In the genomic region with DNA sequence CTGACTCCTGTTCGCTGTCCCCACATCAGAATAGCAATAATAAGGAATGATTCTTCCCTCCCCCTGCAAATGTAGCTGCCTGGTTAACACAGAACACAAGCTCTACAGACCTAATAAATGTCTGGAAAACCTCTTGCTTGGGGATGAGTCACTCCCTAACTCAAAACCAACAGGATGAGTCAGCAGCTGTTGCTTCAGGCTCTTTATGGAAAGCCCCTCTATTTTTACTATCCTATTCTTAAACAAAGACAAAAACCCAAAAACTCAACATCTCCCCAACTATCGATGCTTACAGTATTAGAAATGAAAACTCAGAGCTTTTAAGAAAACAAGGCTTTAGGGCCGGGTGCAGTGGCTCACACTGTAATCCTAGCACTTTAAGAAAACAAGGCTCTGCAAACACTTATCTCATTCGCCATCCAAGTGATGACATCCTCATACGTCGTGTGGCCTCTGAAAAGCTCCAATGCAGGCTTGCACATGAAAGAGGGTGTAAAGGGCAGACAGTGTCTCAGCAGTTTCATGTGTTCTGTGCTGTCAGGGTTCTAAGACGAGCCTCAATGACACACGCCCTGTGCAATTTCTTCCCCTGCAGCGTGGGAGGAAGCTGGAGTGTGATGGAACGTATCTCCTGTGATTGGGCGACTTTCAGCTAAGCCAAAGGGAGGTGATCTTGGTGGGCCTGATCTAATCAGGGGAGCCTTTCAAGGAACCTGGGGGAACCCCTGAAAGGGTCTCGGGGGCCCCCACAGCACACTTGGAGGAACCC, we compare ENCODE assay signal across 8 cellular contexts.
A peak's percentile ranks its signal among the peaks of the same experiment; 100 is the strongest.
DNase-seq lines count a peak whose midpoint lies in the region; ATAC-seq, FAIRE-seq and TF ChIP-seq lines count a peak whose summit lies in the region.

No MANE protein-coding gene starts in this region.

- TF ChIP-seq POLR2A in sigmoid colon (IDR thresholded peaks at IDR 0.05): no peak

- TF ChIP-seq CTCF in sigmoid colon (IDR thresholded peaks at IDR 0.05): no peak

- H3K27ac ChIP-seq in sigmoid colon: peak overlapping the region; percentile 85 to 96 (median 94)

- whole genome bisulfite sequencing in sigmoid colon, 2 donors: 49 to 70% methylated on average over 12 of the region's 12 CpGs

- H3K27me3 ChIP-seq in sigmoid colon: no peaks in the 10 kb centered on the region

- peak; percentile 97 for FAIRE-seq in RCC 7860 (lab: Jason Lieb, UNC)

- peaks cover 0 to 79% (median 70%) of the 10 kb centered on the region in 4 donors for H3K4me1 ChIP-seq in sigmoid colon

- peak overlapping the region in 2 of 4 donors; percentile 12 to 22 for H3K4me3 ChIP-seq in sigmoid colon

- ATAC-seq in GM19397 (IDR thresholded peaks at IDR 0.05; ENCODE audit: unreplicated experiment) (peak; percentile 62), HG03457 (IDR thresholded peaks at IDR 0.05; ENCODE audit: unreplicated experiment) (peak; percentile 69), Right ventricle myocardium superior (ENCODE audit: poor library complexity) (peak; percentile 44)

- no peaks in the 10 kb centered on the region for H3K36me3 ChIP-seq in sigmoid colon

- intact Hi-C loops in Right ventricle myocardium superior (cut with DNase I): no loop called here
- intact Hi-C loops in sigmoid colon (cut with DNase I): loop anchor here (1.0 to 2.0 kb wide), 2 partner anchors 20 to 85 kb away; no protein-coding TSS in a partner anchor

- peak; percentile 55 to 91 (median 79) for TF ChIP-seq EP300 in sigmoid colon (IDR thresholded peaks at IDR 0.05)

- DNase-seq in CMK (ENCODE audit: low read depth): peak; percentile 34
- DNase-seq in RCC 7860 (ENCODE audit: low spot score): peak; percentile 97
- peak; percentile 34 for DNase-seq in activated gamma-delta T cell treated with anti-CD3 and anti-CD28 coated beads, Interleukin-2, amount 50 U/mL, for 16 hours (ENCODE audit: low read depth)
- DNase-seq in Right ventricle myocardium superior: no peak
- DNase-seq in sigmoid colon: peak; percentile 90
- no peak for DNase-seq in effector CD4-positive, alpha-beta T cell

- no peaks in the 10 kb centered on the region for H3K9me3 ChIP-seq in sigmoid colon

Comparison
In these comparisons a context has a peak if more than half of its experiments do, and no peak if none do; other contexts are left out.
1. DNase-seq: peak in CMK (single experiment), RCC 7860 (single experiment), activated gamma-delta T cell treated with anti-CD3 and anti-CD28 coated beads, Interleukin-2, amount 50 U/mL, for 16 hours (single experiment) and sigmoid colon (single experiment); none in Right ventricle myocardium superior (single experiment) and effector CD4-positive, alpha-beta T cell (single experiment).
2. Peak in every context shown above with its lines, with median percentiles within 50 percentile points of each other: ATAC-seq.